ENCODE assay signal across 9 cellular contexts in the genomic region with DNA sequence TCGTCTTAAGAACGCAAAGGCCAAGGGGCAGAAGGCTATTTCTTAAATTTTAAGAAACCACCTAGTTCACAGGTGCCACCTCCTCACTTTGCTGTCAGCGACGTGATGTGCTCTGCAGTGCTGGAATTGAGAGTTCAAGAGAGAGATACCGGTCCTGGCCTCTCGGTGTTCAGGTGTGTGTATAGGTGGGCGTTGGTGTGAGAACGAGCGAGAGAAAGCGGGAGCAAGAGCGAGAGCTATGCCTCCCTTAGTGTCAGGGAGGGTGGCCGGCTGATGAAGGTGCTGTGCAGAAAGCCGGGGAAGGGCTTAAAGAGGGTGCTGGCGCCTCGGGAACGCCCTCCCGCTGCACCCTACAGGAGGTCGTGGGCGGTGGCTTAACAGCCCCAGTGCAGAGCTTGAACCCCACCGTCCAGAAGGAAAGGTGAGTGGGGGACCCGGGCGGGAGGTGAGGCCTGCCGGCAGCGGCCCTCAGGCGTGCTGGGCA.
DNase-seq lines count a peak whose midpoint lies in the region; ATAC-seq and FAIRE-seq lines count a peak whose summit lies in the region.
"Had no signal": no experiment of that assay in that cellular context is flagged by ENCODE, and none has a peak within 500 bp of the region (broad histone marks: within the 10 kb centered on the region; RNA-seq: fewer than 3 reads in every experiment).

No MANE protein-coding gene starts in this region.

- no peak overlapping the region for H3K9ac ChIP-seq in iPS-20b (ENCODE audit: low read depth, low read length)

- no peak overlapping the region for H3K27ac Mint-ChIP-seq in activated CD4-positive, alpha-beta memory T cell treated with anti-CD3 and anti-CD28 coated beads for 36 hours

- FAIRE-seq in RCC 7860 (lab: Jason Lieb, UNC) = no peak
- FAIRE-seq in frontal cortex (lab: Jason Lieb, UNC) = no peak

- peaks cover 78% of the 10 kb centered on the region for H3K27me3 ChIP-seq in iPS-20b (ENCODE audit: insufficient read depth, low read length)

- peaks cover 72% of the 10 kb centered on the region for H3K27me3 Mint-ChIP-seq in activated CD4-positive, alpha-beta memory T cell treated with anti-CD3 and anti-CD28 coated beads for 36 hours

- intact Hi-C loops in activated CD4-positive, alpha-beta memory T cell treated with anti-CD3 and anti-CD28 coated beads for 36 hours (cut with micrococcal nuclease) = loop anchor here (10.0 kb wide), 2 partner anchors 100 to 120 kb away; no protein-coding TSS in a partner anchor

- POLR2A ChIA-PET in activated CD4-positive, alpha-beta memory T cell treated with anti-CD3 and anti-CD28 coated beads for 36 hours (lab: Charles Lee) = no interaction called here

- H3K4me3 ChIP-seq in iPS-20b (ENCODE audit: low read length) = peak overlapping the region; percentile 81

- CTCF ChIA-PET in activated CD4-positive, alpha-beta memory T cell treated with anti-CD3 and anti-CD28 coated beads for 36 hours (lab: Charles Lee) = no interaction called here

- no peak for ATAC-seq in HG03442 (IDR thresholded peaks at IDR 0.05; ENCODE audit: unreplicated experiment)

- DNase-seq in stimulated activated CD4-positive, alpha-beta T cell treated with anti-CD3 and anti-CD28 coated beads, Interleukin-15, amount 100 ng/mL, for 24 hours = peak; percentile 8
- DNase-seq in stimulated activated CD4-positive, alpha-beta T cell treated with anti-CD3 and anti-CD28 coated beads, Interleukin-4, amount 100 ng/mL, for 4 hours = no peak
- no peak for DNase-seq in activated CD4-positive, alpha-beta memory T cell treated with anti-CD3 and anti-CD28 coated beads for 36 hours
- DNase-seq in H4 (ENCODE audit: low spot score) (no peak), RCC 7860 (ENCODE audit: low spot score) (no peak), frontal cortex (ENCODE audit: low spot score in 2 of 2) (no peak)
- DNase-seq: GDM1 had no signal

- peaks cover 7% of the 10 kb centered on the region for H3K9me3 Mint-ChIP-seq in activated CD4-positive, alpha-beta memory T cell treated with anti-CD3 and anti-CD28 coated beads for 36 hours

- peaks cover 4% of the 10 kb centered on the region for H3K36me3 Mint-ChIP-seq in activated CD4-positive, alpha-beta memory T cell treated with anti-CD3 and anti-CD28 coated beads for 36 hours

- H3K36me3 ChIP-seq in iPS-20b (ENCODE audit: insufficient read depth, low read depth, low read length) = no peaks in the 10 kb centered on the region

- no peak overlapping the region for H3K27ac ChIP-seq in iPS-20b (ENCODE audit: low read length)

- H3K4me3 Mint-ChIP-seq in activated CD4-positive, alpha-beta memory T cell treated with anti-CD3 and anti-CD28 coated beads for 36 hours = peak overlapping the region; percentile 31

- peaks cover 6% of the 10 kb centered on the region; the same call in 1 of the 2 replicates for H3K4me1 ChIP-seq in iPS-20b (ENCODE audit: insufficient read depth, low read length)

- H3K9me3 ChIP-seq in iPS-20b (ENCODE audit: insufficient read depth, low read depth, low read length) = peaks cover under 1% of the 10 kb centered on the region

- H3K4me1 Mint-ChIP-seq in activated CD4-positive, alpha-beta memory T cell treated with anti-CD3 and anti-CD28 coated beads for 36 hours (ENCODE audit: low read depth) = peaks cover 39% of the 10 kb centered on the region
